ENCODE assay signal across 8 cellular contexts in the genomic region with DNA sequence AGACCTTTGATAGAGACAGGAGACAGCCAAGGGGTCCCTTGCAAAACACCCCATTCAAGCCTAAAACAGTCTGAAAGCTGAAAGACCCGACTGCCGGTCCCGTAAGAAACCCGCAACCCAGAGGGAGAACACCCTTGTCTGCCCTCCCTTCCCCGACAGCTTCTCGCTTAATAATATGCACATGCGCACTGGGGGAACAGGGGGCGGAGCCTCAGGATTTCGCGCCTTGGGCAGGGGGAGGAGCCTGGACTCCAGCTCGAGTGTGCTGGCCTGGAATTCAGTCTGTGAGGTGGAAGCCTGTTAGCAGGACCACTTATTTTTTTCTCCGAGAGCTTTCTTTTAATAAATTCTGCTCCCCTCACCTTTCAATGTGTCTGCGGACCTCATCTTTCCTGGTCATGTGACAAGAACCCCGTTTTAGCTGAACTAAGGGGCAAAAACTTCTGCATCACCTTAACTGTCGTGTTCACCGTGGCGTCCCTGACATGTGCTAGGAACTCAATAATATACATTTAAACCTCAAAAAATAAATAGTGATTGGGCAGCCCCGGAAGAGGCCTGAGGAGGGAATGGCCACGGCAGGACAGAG. TPM values are rescaled to one million over a fixed set of nuclear protein-coding genes. Genes with fewer than 3 reads are reported as not detected.
DNase-seq lines count a peak whose midpoint lies in the region; ATAC-seq lines count a peak whose summit lies in the region.

No MANE protein-coding gene starts in this region.

- peak; percentile 83 for ATAC-seq in left lobe of liver

- DNase-seq in activated gamma-delta T cell treated with Interleukin-2 at 50 U/mL for 16 hours = peak; percentile 16
- DNase-seq in activated gamma-delta T cell (lab: John Stamatoyannopoulos, UW) = no peak
- DNase-seq in RPMI8226 = peak; percentile 70
- peak; percentile 58 for DNase-seq in astrocyte of the hippocampus (ENCODE audit: low read depth, low spot score)
- DNase-seq in left lobe of liver (ENCODE audit: low spot score) = peak; percentile 55
- DNase-seq in stimulated activated CD8-positive, alpha-beta memory T cell treated with anti-CD3 and anti-CD28 coated beads, Interleukin-15, amount 100 ng/mL, for 1 hour (ENCODE audit: low read depth) = peak; percentile 13
- DNase-seq in COLO829 (ENCODE audit: low spot score) = no peak
- no peak for DNase-seq in DMS53 (lab: John Stamatoyannopoulos, UW)

RNA-seq across cellular contexts. Expression of gene TNFAIP8L3, which starts 17.0 kb away (rescaled TPM):
- total RNA-seq in left lobe of liver = 1.1 TPM

Comparison
In these comparisons a context has a peak if more than half of its experiments do, and no peak if none do; other contexts are left out.
1. DNase-seq: peak in activated gamma-delta T cell treated with Interleukin-2 at 50 U/mL for 16 hours (single experiment), RPMI8226 (single experiment), astrocyte of the hippocampus (single experiment), left lobe of liver (single experiment) and stimulated activated CD8-positive, alpha-beta memory T cell treated with anti-CD3 and anti-CD28 coated beads, Interleukin-15, amount 100 ng/mL, for 1 hour (single experiment); none in activated gamma-delta T cell (single experiment), COLO829 (single experiment) and DMS53 (single experiment).